In genomic region chr22:40237788-40238424, GRCh38 we compare ENCODE assay signal across 2 cellular contexts.
TF ChIP-seq lines count a peak whose summit lies in the region.

No MANE protein-coding gene starts in this region.

TF ChIP-seq in HCT116, 20 proteins besides CTCF, POLR2A, EP300 and RAD21:
- TF ChIP-seq, protein P1, sequence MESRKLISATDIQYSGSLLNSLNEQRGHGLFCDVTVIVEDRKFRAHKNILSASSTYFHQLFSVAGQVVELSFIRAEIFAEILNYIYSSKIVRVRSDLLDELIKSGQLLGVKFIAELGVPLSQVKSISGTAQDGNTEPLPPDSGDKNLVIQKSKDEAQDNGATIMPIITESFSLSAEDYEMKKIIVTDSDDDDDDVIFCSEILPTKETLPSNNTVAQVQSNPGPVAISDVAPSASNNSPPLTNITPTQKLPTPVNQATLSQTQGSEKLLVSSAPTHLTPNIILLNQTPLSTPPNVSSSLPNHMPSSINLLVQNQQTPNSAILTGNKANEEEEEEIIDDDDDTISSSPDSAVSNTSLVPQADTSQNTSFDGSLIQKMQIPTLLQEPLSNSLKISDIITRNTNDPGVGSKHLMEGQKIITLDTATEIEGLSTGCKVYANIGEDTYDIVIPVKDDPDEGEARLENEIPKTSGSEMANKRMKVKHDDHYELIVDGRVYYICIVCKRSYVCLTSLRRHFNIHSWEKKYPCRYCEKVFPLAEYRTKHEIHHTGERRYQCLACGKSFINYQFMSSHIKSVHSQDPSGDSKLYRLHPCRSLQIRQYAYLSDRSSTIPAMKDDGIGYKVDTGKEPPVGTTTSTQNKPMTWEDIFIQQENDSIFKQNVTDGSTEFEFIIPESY (IDR thresholded peaks at IDR 0.05; ENCODE audit: extremely low read depth, insufficient replicate concordance, low read length), result no peak
- TF ChIP-seq ZFX (IDR thresholded peaks at IDR 0.05) (no peak), TCF7L2 (IDR thresholded peaks at IDR 0.05; ENCODE audit: borderline replicate concordance, extremely low read depth, insufficient read depth, insufficient read length) (no peak), SP1 (IDR thresholded peaks at IDR 0.05; ENCODE audit: low read depth) (no peak), YY1 (IDR thresholded peaks at IDR 0.05; ENCODE audit: extremely low read depth, insufficient replicate concordance, low read depth, low read length) (no peak)

TF ChIP-seq in GM12878, 131 proteins besides CTCF, POLR2A, EP300 and RAD21 (continued from another document):
- TF ChIP-seq POU2F2 (IDR thresholded peaks at IDR 0.05; ENCODE audit: borderline replicate concordance, low read depth, low read length) (peak; percentile 57; the same call in 1 of the 3 replicates), MEF2B (IDR thresholded peaks at IDR 0.05; ENCODE audit: partially characterized antibody, poor library complexity, severe bottlenecking) (peak; percentile 29), BHLHE40 (IDR thresholded peaks at IDR 0.05; ENCODE audit: borderline replicate concordance in 1 of 2, low read depth in 2 of 2, low read length in 1 of 2) (peak in 1 of 2 experiments; percentile 28; a peak in 1 of 4 replicates), IKZF1 (conservative IDR thresholded peaks at IDR 0.05) (peak; percentile 40; the same call in 1 of the 2 replicates), PKNOX1 (IDR thresholded peaks at IDR 0.05) (peak; percentile 14; the same call in 1 of the 2 replicates), CREM (IDR thresholded peaks at IDR 0.05; ENCODE audit: low read depth) (0 out of 2 replicates have a peak, but pooled peaks have one; percentile 14), DPF2 (IDR thresholded peaks at IDR 0.05) (0 out of 2 replicates have a peak, but pooled peaks have one; percentile 50), IRF4 (IDR thresholded peaks at IDR 0.05; ENCODE audit: low read depth, low read length) (0 out of 2 replicates have a peak, but pooled peaks have one; percentile 30), TCF12 (IDR thresholded peaks at IDR 0.05; ENCODE audit: low read depth, low read length) (peak; percentile 69; the same call in 1 of the 2 replicates), MTA3 (IDR thresholded peaks at IDR 0.05; ENCODE audit: borderline replicate concordance, low read length) (no peak), HDAC2 (IDR thresholded peaks at IDR 0.05) (no peak), MYB (IDR thresholded peaks at IDR 0.05; ENCODE audit: borderline replicate concordance, low read depth, low read length) (no peak), IRF3 (IDR thresholded peaks at IDR 0.05) (no peak), IKZF2 (IDR thresholded peaks at IDR 0.05) (peak; percentile 8 to 14; a peak in 2 of 4 replicates)
- TF ChIP-seq, protein P2, sequence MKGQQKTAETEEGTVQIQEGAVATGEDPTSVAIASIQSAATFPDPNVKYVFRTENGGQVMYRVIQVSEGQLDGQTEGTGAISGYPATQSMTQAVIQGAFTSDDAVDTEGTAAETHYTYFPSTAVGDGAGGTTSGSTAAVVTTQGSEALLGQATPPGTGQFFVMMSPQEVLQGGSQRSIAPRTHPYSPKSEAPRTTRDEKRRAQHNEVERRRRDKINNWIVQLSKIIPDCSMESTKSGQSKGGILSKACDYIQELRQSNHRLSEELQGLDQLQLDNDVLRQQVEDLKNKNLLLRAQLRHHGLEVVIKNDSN (IDR thresholded peaks at IDR 0.05; ENCODE audit: borderline replicate concordance, extremely low read length, insufficient read depth, low read depth, low read length), result no peak
- TF ChIP-seq, protein P3, sequence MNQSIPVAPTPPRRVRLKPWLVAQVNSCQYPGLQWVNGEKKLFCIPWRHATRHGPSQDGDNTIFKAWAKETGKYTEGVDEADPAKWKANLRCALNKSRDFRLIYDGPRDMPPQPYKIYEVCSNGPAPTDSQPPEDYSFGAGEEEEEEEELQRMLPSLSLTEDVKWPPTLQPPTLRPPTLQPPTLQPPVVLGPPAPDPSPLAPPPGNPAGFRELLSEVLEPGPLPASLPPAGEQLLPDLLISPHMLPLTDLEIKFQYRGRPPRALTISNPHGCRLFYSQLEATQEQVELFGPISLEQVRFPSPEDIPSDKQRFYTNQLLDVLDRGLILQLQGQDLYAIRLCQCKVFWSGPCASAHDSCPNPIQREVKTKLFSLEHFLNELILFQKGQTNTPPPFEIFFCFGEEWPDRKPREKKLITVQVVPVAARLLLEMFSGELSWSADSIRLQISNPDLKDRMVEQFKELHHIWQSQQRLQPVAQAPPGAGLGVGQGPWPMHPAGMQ (IDR thresholded peaks at IDR 0.05; ENCODE audit: borderline replicate concordance), result no peak
- TF ChIP-seq, protein P4, sequence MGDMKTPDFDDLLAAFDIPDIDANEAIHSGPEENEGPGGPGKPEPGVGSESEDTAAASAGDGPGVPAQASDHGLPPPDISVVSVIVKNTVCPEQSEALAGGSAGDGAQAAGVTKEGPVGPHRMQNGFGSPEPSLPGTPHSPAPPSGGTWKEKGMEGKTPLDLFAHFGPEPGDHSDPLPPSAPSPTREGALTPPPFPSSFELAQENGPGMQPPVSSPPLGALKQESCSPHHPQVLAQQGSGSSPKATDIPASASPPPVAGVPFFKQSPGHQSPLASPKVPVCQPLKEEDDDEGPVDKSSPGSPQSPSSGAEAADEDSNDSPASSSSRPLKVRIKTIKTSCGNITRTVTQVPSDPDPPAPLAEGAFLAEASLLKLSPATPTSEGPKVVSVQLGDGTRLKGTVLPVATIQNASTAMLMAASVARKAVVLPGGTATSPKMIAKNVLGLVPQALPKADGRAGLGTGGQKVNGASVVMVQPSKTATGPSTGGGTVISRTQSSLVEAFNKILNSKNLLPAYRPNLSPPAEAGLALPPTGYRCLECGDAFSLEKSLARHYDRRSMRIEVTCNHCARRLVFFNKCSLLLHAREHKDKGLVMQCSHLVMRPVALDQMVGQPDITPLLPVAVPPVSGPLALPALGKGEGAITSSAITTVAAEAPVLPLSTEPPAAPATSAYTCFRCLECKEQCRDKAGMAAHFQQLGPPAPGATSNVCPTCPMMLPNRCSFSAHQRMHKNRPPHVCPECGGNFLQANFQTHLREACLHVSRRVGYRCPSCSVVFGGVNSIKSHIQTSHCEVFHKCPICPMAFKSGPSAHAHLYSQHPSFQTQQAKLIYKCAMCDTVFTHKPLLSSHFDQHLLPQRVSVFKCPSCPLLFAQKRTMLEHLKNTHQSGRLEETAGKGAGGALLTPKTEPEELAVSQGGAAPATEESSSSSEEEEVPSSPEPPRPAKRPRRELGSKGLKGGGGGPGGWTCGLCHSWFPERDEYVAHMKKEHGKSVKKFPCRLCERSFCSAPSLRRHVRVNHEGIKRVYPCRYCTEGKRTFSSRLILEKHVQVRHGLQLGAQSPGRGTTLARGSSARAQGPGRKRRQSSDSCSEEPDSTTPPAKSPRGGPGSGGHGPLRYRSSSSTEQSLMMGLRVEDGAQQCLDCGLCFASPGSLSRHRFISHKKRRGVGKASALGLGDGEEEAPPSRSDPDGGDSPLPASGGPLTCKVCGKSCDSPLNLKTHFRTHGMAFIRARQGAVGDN (IDR thresholded peaks at IDR 0.05), result peak; percentile 53; the same call in 1 of the 2 replicates
- TF ChIP-seq, protein P5, sequence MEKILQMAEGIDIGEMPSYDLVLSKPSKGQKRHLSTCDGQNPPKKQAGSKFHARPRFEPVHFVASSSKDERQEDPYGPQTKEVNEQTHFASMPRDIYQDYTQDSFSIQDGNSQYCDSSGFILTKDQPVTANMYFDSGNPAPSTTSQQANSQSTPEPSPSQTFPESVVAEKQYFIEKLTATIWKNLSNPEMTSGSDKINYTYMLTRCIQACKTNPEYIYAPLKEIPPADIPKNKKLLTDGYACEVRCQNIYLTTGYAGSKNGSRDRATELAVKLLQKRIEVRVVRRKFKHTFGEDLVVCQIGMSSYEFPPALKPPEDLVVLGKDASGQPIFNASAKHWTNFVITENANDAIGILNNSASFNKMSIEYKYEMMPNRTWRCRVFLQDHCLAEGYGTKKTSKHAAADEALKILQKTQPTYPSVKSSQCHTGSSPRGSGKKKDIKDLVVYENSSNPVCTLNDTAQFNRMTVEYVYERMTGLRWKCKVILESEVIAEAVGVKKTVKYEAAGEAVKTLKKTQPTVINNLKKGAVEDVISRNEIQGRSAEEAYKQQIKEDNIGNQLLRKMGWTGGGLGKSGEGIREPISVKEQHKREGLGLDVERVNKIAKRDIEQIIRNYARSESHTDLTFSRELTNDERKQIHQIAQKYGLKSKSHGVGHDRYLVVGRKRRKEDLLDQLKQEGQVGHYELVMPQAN (conservative IDR thresholded peaks at IDR 0.05), result peak; percentile 35; the same call in 1 of the 2 replicates
